ENCODE assay signal across 19 cellular contexts in genomic region chr7:18400281-18400680, GRCh38.
"Had no signal": no experiment of that assay in that cellular context is flagged by ENCODE, and none has a peak within 500 bp of the region (broad histone marks: within the 10 kb centered on the region; RNA-seq: fewer than 3 reads in every experiment).

No MANE protein-coding gene starts in this region.

- DNase-seq: activated CD4-positive, alpha-beta T cell treated with anti-CD3 and anti-CD28 coated beads, Interleukin-2, amount 10 ng/mL, durations not matched to agents 7 days and 5 days; activated CD4-positive, CD25-positive, alpha-beta regulatory T cell; activated effector memory CD4-positive, alpha-beta T cell treated with anti-CD3 and anti-CD28 coated beads, Interleukin-2, amount 50 U/mL, for 16 hours; activated T-cell treated with anti-CD3 and anti-CD28 coated beads, Interleukin-2, amount 50 U/mL, for 24 hours; amniotic stem cell; brain microvascular endothelial cell; dorsolateral prefrontal cortex; heart right ventricle; stimulated activated CD4-positive, alpha-beta T cell treated with anti-CD3 and anti-CD28 coated beads, Interleukin-2, amount 100 ng/mL, for 24 hours; stimulated activated naive CD4-positive, alpha-beta T cell; substantia nigra; T-cell had no signal

- H3K9me3 Mint-ChIP-seq: activated CD4-positive, alpha-beta T cell treated with anti-CD3 and anti-CD28 coated beads, Interleukin-2, amount 10 ng/mL, durations not matched to agents 7 days and 5 days; activated naive CD4-positive, alpha-beta T cell treated with anti-CD3 and anti-CD28 coated beads, Interleukin-2, amount 50 U/mL, for 72 hours; activated T-cell treated with anti-CD3 and anti-CD28 coated beads, Interleukin-2, amount 50 U/mL, for 24 hours; memory B cell; nephron; T-cell; type B pancreatic cell had no signal

- H3K27me3 Mint-ChIP-seq: activated T-cell treated with anti-CD3 and anti-CD28 coated beads, Interleukin-2, amount 50 U/mL, for 24 hours; memory B cell; type B pancreatic cell had no signal

- H3K4me3 ChIP-seq: dorsolateral prefrontal cortex, esophagus muscularis mucosa, heart right ventricle had no signal

- H3K27ac Mint-ChIP-seq: activated CD4-positive, alpha-beta T cell treated with anti-CD3 and anti-CD28 coated beads, Interleukin-2, amount 10 ng/mL, durations not matched to agents 7 days and 5 days; activated naive CD4-positive, alpha-beta T cell treated with anti-CD3 and anti-CD28 coated beads, Interleukin-2, amount 50 U/mL, for 72 hours; activated T-cell treated with anti-CD3 and anti-CD28 coated beads, Interleukin-2, amount 50 U/mL, for 24 hours; memory B cell; nephron; T-cell; type B pancreatic cell had no signal

- H3K4me3 Mint-ChIP-seq: activated CD4-positive, alpha-beta T cell treated with anti-CD3 and anti-CD28 coated beads, Interleukin-2, amount 10 ng/mL, durations not matched to agents 7 days and 5 days; activated T-cell treated with anti-CD3 and anti-CD28 coated beads, Interleukin-2, amount 50 U/mL, for 24 hours; memory B cell; nephron; T-cell; type B pancreatic cell had no signal

- H3K4me1 Mint-ChIP-seq: activated CD4-positive, alpha-beta T cell treated with anti-CD3 and anti-CD28 coated beads, Interleukin-2, amount 10 ng/mL, durations not matched to agents 7 days and 5 days; nephron had no signal

- H3K9me3 ChIP-seq: esophagus muscularis mucosa, heart right ventricle had no signal

- H3K27ac ChIP-seq: brain microvascular endothelial cell, esophagus muscularis mucosa, heart right ventricle had no signal

- H3K27me3 ChIP-seq: brain microvascular endothelial cell, dorsolateral prefrontal cortex, esophagus muscularis mucosa, heart right ventricle had no signal

- H3K4me1 ChIP-seq: esophagus muscularis mucosa had no signal

- H3K36me3 Mint-ChIP-seq: activated naive CD4-positive, alpha-beta T cell treated with anti-CD3 and anti-CD28 coated beads, Interleukin-2, amount 50 U/mL, for 72 hours; T-cell; type B pancreatic cell had no signal

- ATAC-seq: activated naive CD4-positive, alpha-beta T cell treated with anti-CD3 and anti-CD28 coated beads, Interleukin-2, amount 50 U/mL, for 72 hours; heart right ventricle; left lobe of liver; sciatic nerve; T-cell had no signal

- H3K36me3 ChIP-seq: brain microvascular endothelial cell, esophagus muscularis mucosa, heart right ventricle had no signal
